In genomic region chr1:30906631-30907389, GRCh38 we compare ENCODE assay signal across 11 cellular contexts. TPM values are rescaled to one million over a fixed set of nuclear protein-coding genes. Genes with fewer than 3 reads are reported as not detected.
DNase-seq lines count a peak whose midpoint lies in the region; ATAC-seq and TF ChIP-seq lines count a peak whose summit lies in the region.
"Had no signal": no experiment of that assay in that cellular context is flagged by ENCODE, and none has a peak within 500 bp of the region (broad histone marks: within the 10 kb centered on the region; RNA-seq: fewer than 3 reads in every experiment).

No MANE protein-coding gene starts in this region.

- H2AFZ ChIP-seq in PC-3 (ENCODE audit: low read length) = no peak overlapping the region

- no peaks in the 10 kb centered on the region for H3F3A ChIP-seq in PC-3 (ENCODE audit: low read length, unreplicated experiment)

- no TSS peak for BruUV-seq in PC-3 (replicated peaks; lab: Mats Ljungman, UMichigan)

- H3K36me3 ChIP-seq in PC-3 (ENCODE audit: low read depth, low read length) = no peaks in the 10 kb centered on the region; the same call in 1 of the 2 replicates

- intact Hi-C loops in PC-3 (cut with micrococcal nuclease) = no loop called here

- no peak for DNase-seq in AG04450 (ENCODE audit: low read depth, low spot score)
- no peak for DNase-seq in PC-3
- DNase-seq in effector memory CD8-positive, alpha-beta T cell = no peak
- no peak for DNase-seq in nephron progenitor cell
- DNase-seq in A172 (ENCODE audit: low spot score) = no peak
- no peak for DNase-seq in Ammon's horn (ENCODE audit: low spot score)
- DNase-seq in stimulated activated CD4-positive, alpha-beta T cell treated with anti-CD3 and anti-CD28 coated beads, Interleukin-4, amount 100 ng/mL, for 24 hours = no peak
- DNase-seq: kidney glomerular epithelial cell; NCI-H510A treated with DMSO at 0.1 percent for 48 hours; stimulated activated CD4-positive, alpha-beta T cell treated with anti-CD3 and anti-CD28 coated beads, Interleukin-2, amount 100 ng/mL, for 24 hours had no signal

- peak overlapping the region; percentile 67 to 76 for H3K4me3 Mint-ChIP-seq in effector memory CD8-positive, alpha-beta T cell
- H3K4me3 Mint-ChIP-seq in nephron progenitor cell = peak overlapping the region; percentile 87

- no peak overlapping the region for H3K27ac ChIP-seq in AG04450 (ENCODE audit: low read depth, low read length)
- no peak overlapping the region for H3K27ac ChIP-seq in PC-3 (ENCODE audit: low read length)

- H3K9me3 Mint-ChIP-seq in effector memory CD8-positive, alpha-beta T cell = no peaks in the 10 kb centered on the region
- H3K9me3 Mint-ChIP-seq in nephron progenitor cell = no peaks in the 10 kb centered on the region

- H3K79me2 ChIP-seq in PC-3 (ENCODE audit: low read length) = peaks cover 4% of the 10 kb centered on the region; the same call in 1 of the 2 replicates

- no peaks in the 10 kb centered on the region for H3K27me3 ChIP-seq in AG04450 (ENCODE audit: control insufficient read depth, insufficient read depth, low read length)
- no peaks in the 10 kb centered on the region for H3K27me3 ChIP-seq in PC-3 (ENCODE audit: low read length)

- peak overlapping the region; percentile 74 for H3K4me3 ChIP-seq in AG04450 (ENCODE audit: low read depth, low read length)
- no peak overlapping the region for H3K4me3 ChIP-seq in PC-3 (ENCODE audit: low read length)

- CTCF ChIA-PET in AG04450 (lab: Charles Lee) (interaction anchor here (1.5 to 14.8 kb wide), 2 partner anchors 105 to 129 kb away, joined by 5 to 535 read pairs; no protein-coding TSS in a partner anchor), PC-3 (lab: Charles Lee) (no interaction called here)

- POLR2A ChIA-PET in AG04450 (lab: Yijun Ruan, JAX) = interaction anchor here (1.2 kb wide), 1 partner anchor 98 kb away, joined by 5 read pairs; no protein-coding TSS in a partner anchor
- POLR2A ChIA-PET in PC-3 (lab: Charles Lee; ENCODE audit: unreplicated experiment) = no interaction called here

- peak overlapping the region; percentile 90; the same call in 1 of the 2 replicates for H3K4me2 ChIP-seq in PC-3 (ENCODE audit: low read length)

- no peaks in the 10 kb centered on the region for H4K20me1 ChIP-seq in PC-3 (ENCODE audit: low read length)

- peaks cover 15% of the 10 kb centered on the region in 2 donors for H3K4me1 Mint-ChIP-seq in effector memory CD8-positive, alpha-beta T cell (ENCODE audit: low read depth in 2 of 2)
- H3K4me1 Mint-ChIP-seq in nephron progenitor cell = peaks cover 60% of the 10 kb centered on the region

- no peak overlapping the region for H3K27ac Mint-ChIP-seq in effector memory CD8-positive, alpha-beta T cell
- H3K27ac Mint-ChIP-seq in nephron progenitor cell = peak overlapping the region; percentile 84

- ATAC-seq in PC-3 (no peak), HG02642 (IDR thresholded peaks at IDR 0.05; ENCODE audit: poor library complexity, unreplicated experiment) (no peak)
- ATAC-seq in effector memory CD8-positive, alpha-beta T cell (replicated peaks) = no peak

- H3K4me1 ChIP-seq in PC-3 (ENCODE audit: insufficient read depth, low read length) = peaks cover 15% of the 10 kb centered on the region

- TF ChIP-seq CTCF in AG04450 (IDR thresholded peaks at IDR 0.05; ENCODE audit: low read depth, low read length) (no peak), PC-3 (conservative IDR thresholded peaks at IDR 0.05; ENCODE audit: low read depth, low read length) (no peak), nephron progenitor cell (IDR thresholded peaks at IDR 0.05) (no peak)

- no peaks in the 10 kb centered on the region for H3K9me2 ChIP-seq in PC-3 (replicated peaks; ENCODE audit: low read length)

- H3K9ac ChIP-seq in PC-3 (ENCODE audit: low read length) = no peak overlapping the region

- peaks cover 4% of the 10 kb centered on the region for H3K36me3 Mint-ChIP-seq in effector memory CD8-positive, alpha-beta T cell (ENCODE audit: insufficient read depth)
- no peaks in the 10 kb centered on the region for H3K36me3 Mint-ChIP-seq in nephron progenitor cell (ENCODE audit: low read depth)

- peaks cover 20 to 86% of the 10 kb centered on the region in 2 donors for H3K27me3 Mint-ChIP-seq in effector memory CD8-positive, alpha-beta T cell
- peaks cover 41% of the 10 kb centered on the region for H3K27me3 Mint-ChIP-seq in nephron progenitor cell (ENCODE audit: low read depth, poor library complexity)

- H3K9me3 ChIP-seq in AG04450 (ENCODE audit: control insufficient read depth, insufficient read depth, low read length) (no peaks in the 10 kb centered on the region; the same call in 1 of the 2 replicates), PC-3 (ENCODE audit: low read length) (no peaks in the 10 kb centered on the region)

RNA-seq across cellular contexts. Expression of gene SDC3, which starts 1.7 kb away (rescaled TPM):
- 21.7 and 45.4 TPM in 2 replicates for polyA plus RNA-seq in AG04450 (2011; rRNA removed)
- polyA minus RNA-seq in AG04450 (2011; rRNA and poly(A)+ RNA removed) = 46.5 and 56.6 TPM in 2 replicates
- 10.0 and 20.3 TPM in 2 replicates for total RNA-seq in PC-3 (2014; rRNA removed)
- total RNA-seq in A172 (2014; rRNA removed; shearing (Covaris generic)) = 10.2 and 18.4 TPM in 2 replicates
